In genomic region chrX:23752740-23753435, GRCh38 we compare ENCODE assay signal across 18 cellular contexts. TPM values are rescaled to one million over a fixed set of nuclear protein-coding genes. Genes with fewer than 3 reads are reported as not detected.
DNase-seq lines count a peak whose midpoint lies in the region; ATAC-seq, FAIRE-seq and TF ChIP-seq lines count a peak whose summit lies in the region.
"Had no signal": no experiment of that assay in that cellular context is flagged by ENCODE, and none has a peak within 500 bp of the region (broad histone marks: within the 10 kb centered on the region; RNA-seq: fewer than 3 reads in every experiment).

No MANE protein-coding gene starts in this region.

- DNase-seq in HFF-Myc (ENCODE audit: extremely low read depth, low read depth) (peak; percentile 9), bronchial epithelial cell (ENCODE audit: low read depth) (peak; percentile 51), kidney tubule cell (ENCODE audit: low spot score) (peak; percentile 57), aorta (no peak), 8988T (no peak)
- no peak for DNase-seq in activated naive CD4-positive, alpha-beta T cell treated with anti-CD3 and anti-CD28 coated beads for 36 hours
- no peak for DNase-seq in activated CD4-positive, alpha-beta memory T cell treated with anti-CD3 and anti-CD28 coated beads, Interleukin-2, amount 10 ng/mL, durations not matched to agents 7 days and 5 days
- DNase-seq: activated CD4-positive, alpha-beta T cell treated with anti-CD3 and anti-CD28 coated beads, Interleukin-2, amount 10 ng/mL, durations not matched to agents 24 days and 14 days; activated effector memory CD4-positive, alpha-beta T cell treated with Interleukin-2 at 50 U/mL for 16 hours; colonic mucosa; DMS79 treated with DMSO at 0.1 percent for 48 hours; head of caudate nucleus; left ventricle myocardium superior; NCI-H187 treated with DMSO at 0.1 percent for 48 hours; nucleus accumbens; stomach had no signal

- WGBS in aorta, 2 donors: 8 to 35% methylated on average over 2 of the region's 2 CpGs

- peak overlapping the region; percentile 48 to 88 for H3K27ac ChIP-seq in aorta (ENCODE audit: low read depth in 1 of 2, low read length in 2 of 2)
- H3K27ac ChIP-seq: colonic mucosa had no signal

- H3K9me3 ChIP-seq in aorta (ENCODE audit: control insufficient read depth, low read length): no peaks in the 10 kb centered on the region
- H3K9me3 ChIP-seq: colonic mucosa, HAP-1, stomach had no signal

- no peak overlapping the region for H3K4me3 Mint-ChIP-seq in activated naive CD4-positive, alpha-beta T cell treated with anti-CD3 and anti-CD28 coated beads for 36 hours
- H3K4me3 Mint-ChIP-seq in activated CD4-positive, alpha-beta memory T cell treated with anti-CD3 and anti-CD28 coated beads, Interleukin-2, amount 10 ng/mL, durations not matched to agents 7 days and 5 days: no peak overlapping the region
- H3K4me3 Mint-ChIP-seq: activated CD4-positive, alpha-beta T cell treated with anti-CD3 and anti-CD28 coated beads, Interleukin-2, amount 10 ng/mL, durations not matched to agents 24 days and 14 days had no signal

- FAIRE-seq in bronchial epithelial cell (lab: Jason Lieb, UNC): no peak
- FAIRE-seq: K562 had no signal

- no peaks in the 10 kb centered on the region for H3K27me3 ChIP-seq in bronchial epithelial cell (ENCODE audit: control insufficient read depth, insufficient read depth, low read length)
- H3K27me3 ChIP-seq in aorta (ENCODE audit: control insufficient read depth in 1 of 2, insufficient read depth in 2 of 2, low read length in 1 of 2): no peaks in the 10 kb centered on the region
- H3K27me3 ChIP-seq: colonic mucosa, stomach had no signal

- H3K4me3 ChIP-seq in HFF-Myc (replicated peaks; ENCODE audit: low read depth, low read length) (no peak overlapping the region), bronchial epithelial cell (ENCODE audit: low read depth, low read length) (no peak overlapping the region), aorta (ENCODE audit: low read length in 2 of 2) (no peak overlapping the region)
- H3K4me3 ChIP-seq: colonic mucosa, HAP-1, K562, stomach had no signal

- H3K27ac Mint-ChIP-seq in activated naive CD4-positive, alpha-beta T cell treated with anti-CD3 and anti-CD28 coated beads for 36 hours: no peak overlapping the region
- H3K27ac Mint-ChIP-seq in activated CD4-positive, alpha-beta memory T cell treated with anti-CD3 and anti-CD28 coated beads, Interleukin-2, amount 10 ng/mL, durations not matched to agents 7 days and 5 days: no peak overlapping the region
- H3K27ac Mint-ChIP-seq: activated CD4-positive, alpha-beta T cell treated with anti-CD3 and anti-CD28 coated beads, Interleukin-2, amount 10 ng/mL, durations not matched to agents 24 days and 14 days had no signal

- H3K36me3 ChIP-seq in bronchial epithelial cell (ENCODE audit: control insufficient read depth, insufficient read depth, low read length) (no peaks in the 10 kb centered on the region), aorta (ENCODE audit: control insufficient read depth in 1 of 2, insufficient read depth in 2 of 2, low read length in 1 of 2) (no peaks in the 10 kb centered on the region)
- H3K36me3 ChIP-seq: colonic mucosa, HAP-1, stomach had no signal

- peaks cover 8% of the 10 kb centered on the region for H3K4me1 Mint-ChIP-seq in activated naive CD4-positive, alpha-beta T cell treated with anti-CD3 and anti-CD28 coated beads for 36 hours (ENCODE audit: low read depth)
- peaks cover 8% of the 10 kb centered on the region for H3K4me1 Mint-ChIP-seq in activated CD4-positive, alpha-beta memory T cell treated with anti-CD3 and anti-CD28 coated beads, Interleukin-2, amount 10 ng/mL, durations not matched to agents 7 days and 5 days

- no peaks in the 10 kb centered on the region for H3K9me3 Mint-ChIP-seq in activated naive CD4-positive, alpha-beta T cell treated with anti-CD3 and anti-CD28 coated beads for 36 hours
- H3K9me3 Mint-ChIP-seq in activated CD4-positive, alpha-beta memory T cell treated with anti-CD3 and anti-CD28 coated beads, Interleukin-2, amount 10 ng/mL, durations not matched to agents 7 days and 5 days: no peaks in the 10 kb centered on the region
- H3K9me3 Mint-ChIP-seq: activated CD4-positive, alpha-beta T cell treated with anti-CD3 and anti-CD28 coated beads, Interleukin-2, amount 10 ng/mL, durations not matched to agents 24 days and 14 days had no signal

- CTCF ChIA-PET in activated naive CD4-positive, alpha-beta T cell treated with anti-CD3 and anti-CD28 coated beads for 36 hours (lab: Charles Lee): interaction anchor here (0.9 to 2.0 kb wide), 2 partner anchors 149 kb away, joined by 3 to 8 read pairs; no protein-coding TSS in a partner anchor
- CTCF ChIA-PET in activated CD4-positive, alpha-beta memory T cell treated with anti-CD3 and anti-CD28 coated beads, Interleukin-2, amount 10 ng/mL, durations not matched to agents 7 days and 5 days (lab: Charles Lee): interaction anchor here (0.5 kb wide), 1 partner anchor 322 kb away, joined by 3 read pairs; no protein-coding TSS in a partner anchor

- peak; percentile 67 for ATAC-seq in aorta (ENCODE audit: low FRiP score)
- ATAC-seq: K562, left ventricle myocardium superior had no signal

- H3K36me3 Mint-ChIP-seq in activated naive CD4-positive, alpha-beta T cell treated with anti-CD3 and anti-CD28 coated beads for 36 hours (ENCODE audit: low read depth): no peaks in the 10 kb centered on the region
- no peaks in the 10 kb centered on the region for H3K36me3 Mint-ChIP-seq in activated CD4-positive, alpha-beta memory T cell treated with anti-CD3 and anti-CD28 coated beads, Interleukin-2, amount 10 ng/mL, durations not matched to agents 7 days and 5 days (ENCODE audit: low read depth)

- POLR2A ChIA-PET in activated CD4-positive, alpha-beta memory T cell treated with anti-CD3 and anti-CD28 coated beads, Interleukin-2, amount 10 ng/mL, durations not matched to agents 7 days and 5 days (lab: Charles Lee): interaction anchor here (0.6 kb wide), 1 partner anchor 204 kb away, joined by 3 read pairs; no protein-coding TSS in a partner anchor

- no peaks in the 10 kb centered on the region for H3K27me3 Mint-ChIP-seq in activated naive CD4-positive, alpha-beta T cell treated with anti-CD3 and anti-CD28 coated beads for 36 hours (ENCODE audit: low read depth)
- H3K27me3 Mint-ChIP-seq in activated CD4-positive, alpha-beta memory T cell treated with anti-CD3 and anti-CD28 coated beads, Interleukin-2, amount 10 ng/mL, durations not matched to agents 7 days and 5 days: no peaks in the 10 kb centered on the region
- H3K27me3 Mint-ChIP-seq: activated CD4-positive, alpha-beta T cell treated with anti-CD3 and anti-CD28 coated beads, Interleukin-2, amount 10 ng/mL, durations not matched to agents 24 days and 14 days had no signal

- TF ChIP-seq CTCF in HFF-Myc (IDR thresholded peaks at IDR 0.05; ENCODE audit: low read depth, low read length, missing control alignments): no peak
- no peak for TF ChIP-seq CTCF in bronchial epithelial cell (IDR thresholded peaks at IDR 0.05; ENCODE audit: insufficient read depth, low read length, severe bottlenecking)

- H3K4me1 ChIP-seq in aorta (ENCODE audit: control insufficient read depth in 1 of 2, insufficient read depth in 2 of 2, low read length in 2 of 2): no peaks in the 10 kb centered on the region
- H3K4me1 ChIP-seq: colonic mucosa, stomach had no signal

- intact Hi-C loops in aorta (cut with DNase I): loop anchor here in 1 of 2 donors (10.0 kb wide), 1 partner anchor 152 kb away; the partner anchor contains the start of genes APOO and CXorf58
- intact Hi-C loops in activated naive CD4-positive, alpha-beta T cell treated with anti-CD3 and anti-CD28 coated beads for 36 hours (cut with micrococcal nuclease): no loop called here

RNA-seq across cellular contexts. Expression of gene ACOT9, which starts 9.8 kb away (rescaled TPM):
- total RNA-seq in bronchial epithelial cell (29.2 and 66.1 TPM in 2 replicates), aorta (10 to 100 TPM; 59.1 to 69.1 TPM)
- polyA plus RNA-seq in aorta: 10 to 100 TPM; 21.7 to 62.6 TPM
- 10 to 100 TPM; 46.8 to 49.7 TPM for total RNA-seq in activated naive CD4-positive, alpha-beta T cell treated with anti-CD3 and anti-CD28 coated beads for 36 hours
- 10 to 100 TPM; 37.3 to 39.5 TPM for total RNA-seq in activated CD4-positive, alpha-beta memory T cell treated with anti-CD3 and anti-CD28 coated beads, Interleukin-2, amount 10 ng/mL, durations not matched to agents 7 days and 5 days

RNA-seq across cellular contexts. Expression of gene SAT1, which starts 30.1 kb away (rescaled TPM):
- total RNA-seq in bronchial epithelial cell (1,193 and 1,762 TPM in 2 replicates), aorta (100 to 1,000 TPM; 269 to 353 TPM)
- 100 to 1,000 TPM; 432 to 481 TPM for polyA plus RNA-seq in aorta
- 100 to 1,000 TPM; 629 to 649 TPM for total RNA-seq in activated naive CD4-positive, alpha-beta T cell treated with anti-CD3 and anti-CD28 coated beads for 36 hours
- total RNA-seq in activated CD4-positive, alpha-beta memory T cell treated with anti-CD3 and anti-CD28 coated beads, Interleukin-2, amount 10 ng/mL, durations not matched to agents 7 days and 5 days: 100 to 1,000 TPM; 205 to 218 TPM

Comparison
In these comparisons a context has a peak if more than half of its experiments do, and no peak if none do; other contexts are left out.
1. DNase-seq: peak in HFF-Myc (single experiment), bronchial epithelial cell (single experiment) and kidney tubule cell (single experiment); none in aorta (0 of 2), activated naive CD4-positive, alpha-beta T cell treated with anti-CD3 and anti-CD28 coated beads for 36 hours (single experiment), 8988T (single experiment) and activated CD4-positive, alpha-beta memory T cell treated with anti-CD3 and anti-CD28 coated beads, Interleukin-2, amount 10 ng/mL, durations not matched to agents 7 days and 5 days (single experiment).